18 cellular contexts compared by ENCODE assay signal in the genomic region with DNA sequence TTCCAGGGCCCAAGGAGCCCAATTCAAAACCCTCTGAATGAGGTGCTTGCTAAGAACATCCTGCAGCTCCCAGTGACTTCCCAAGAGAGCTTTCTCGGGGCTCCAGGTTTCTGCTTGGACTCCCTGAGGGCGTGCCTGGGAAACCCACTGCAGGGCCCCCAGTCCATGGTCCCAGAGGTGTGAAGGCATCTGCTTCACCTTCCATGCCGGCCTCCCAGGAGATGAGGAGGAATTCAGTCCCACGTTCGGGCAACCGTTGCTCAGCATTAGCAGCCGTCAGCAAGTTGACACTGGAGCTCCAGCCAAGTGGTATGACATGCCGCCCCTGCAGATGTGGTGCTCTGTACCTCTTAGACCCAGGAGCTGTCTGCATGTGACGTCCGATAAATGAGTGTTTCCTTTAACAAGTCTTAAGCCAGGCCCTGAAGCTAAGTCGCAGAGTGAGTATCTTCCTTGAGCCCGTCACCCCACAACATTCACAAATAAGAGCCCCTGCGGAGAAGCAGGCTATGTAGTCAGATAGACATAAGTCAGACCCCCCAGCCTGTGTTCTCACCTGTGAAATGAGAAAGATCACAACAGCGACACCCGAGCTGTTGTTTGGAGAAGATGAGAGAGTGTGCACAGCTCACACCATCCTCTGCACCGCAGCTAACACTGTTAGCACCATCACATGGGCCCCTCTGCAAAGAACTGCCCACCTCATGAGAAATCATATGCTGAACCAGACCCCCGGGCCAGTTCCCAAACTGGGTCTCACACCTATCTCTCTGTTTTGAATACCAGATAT.
A peak's percentile ranks its signal among the peaks of the same experiment; 100 is the strongest.
DNase-seq lines count a peak whose midpoint lies in the region; ATAC-seq and TF ChIP-seq lines count a peak whose summit lies in the region.
"Had no signal": no experiment of that assay in that cellular context is flagged by ENCODE, and none has a peak within 500 bp of the region (broad histone marks: within the 10 kb centered on the region; RNA-seq: fewer than 3 reads in every experiment).

No MANE protein-coding gene starts in this region.

- no peak for TF ChIP-seq CTCF in activated CD8-positive, alpha-beta T cell treated with anti-CD3 and anti-CD28 coated beads for 36 hours (IDR thresholded peaks at IDR 0.05)
- TF ChIP-seq CTCF in transverse colon (IDR thresholded peaks at IDR 0.05): no peak

- no peak for DNase-seq in activated naive CD4-positive, alpha-beta T cell treated with Interleukin-2 at 50 U/mL for 16 hours
- DNase-seq in activated CD8-positive, alpha-beta T cell treated with anti-CD3 and anti-CD28 coated beads for 36 hours: no peak
- DNase-seq in transverse colon (no peak), MG63 (no peak)
- no peak for DNase-seq in stimulated activated CD4-positive, alpha-beta T cell treated with anti-CD3 and anti-CD28 coated beads, Interleukin-4, amount 100 ng/mL, for 1 hour
- DNase-seq: activated naive CD4-positive, alpha-beta T cell treated with anti-CD3 and anti-CD28 coated beads for 36 hours; Caco-2; dorsolateral prefrontal cortex; midbrain; NCI-H2081 treated with DMSO at 0.1 percent for 48 hours; PC-9 had no signal

- POLR2A ChIA-PET in activated CD8-positive, alpha-beta T cell treated with anti-CD3 and anti-CD28 coated beads for 36 hours (lab: Charles Lee): interaction anchor here (1.1 kb wide), 1 partner anchor 24 kb away, joined by 4 read pairs; no protein-coding TSS in a partner anchor

- TF ChIP-seq POLR2A in transverse colon (IDR thresholded peaks at IDR 0.05): no peak

- peak; percentile 16 for ATAC-seq in HG02642 (IDR thresholded peaks at IDR 0.05; ENCODE audit: poor library complexity, unreplicated experiment)
- ATAC-seq in activated CD8-positive, alpha-beta T cell treated with anti-CD3 and anti-CD28 coated beads for 36 hours: no peak
- ATAC-seq in HG03469 (IDR thresholded peaks at IDR 0.05; ENCODE audit: unreplicated experiment): no peak

- peak overlapping the region; percentile 33 for H3K27ac Mint-ChIP-seq in activated naive CD4-positive, alpha-beta T cell treated with anti-CD3 and anti-CD28 coated beads, Interleukin-2, amount 50 U/mL, for 24 hours
- peak overlapping the region; percentile 4 for H3K27ac Mint-ChIP-seq in activated CD8-positive, alpha-beta T cell treated with anti-CD3 and anti-CD28 coated beads for 36 hours
- H3K27ac Mint-ChIP-seq: activated naive CD4-positive, alpha-beta T cell treated with anti-CD3 and anti-CD28 coated beads for 36 hours; type B pancreatic cell had no signal

- CTCF ChIA-PET in activated CD8-positive, alpha-beta T cell treated with anti-CD3 and anti-CD28 coated beads for 36 hours (lab: Charles Lee): interaction anchor here (1.4 to 4.6 kb wide), 5 partner anchors 10 to 233 kb away, joined by 3 to 109 read pairs (median 7); partner anchors contain the start of gene KATNAL1

- H3K4me3 ChIP-seq in transverse colon (no peak overlapping the region), MG63 (no peak overlapping the region)
- H3K4me3 ChIP-seq: dorsolateral prefrontal cortex, hepatocyte, PC-9, SK-N-MC had no signal

- no peak for TF ChIP-seq EP300 in transverse colon (IDR thresholded peaks at IDR 0.05; ENCODE audit: low read depth)

- H3K27me3 Mint-ChIP-seq in activated naive CD4-positive, alpha-beta T cell treated with anti-CD3 and anti-CD28 coated beads, Interleukin-2, amount 50 U/mL, for 24 hours: no peaks in the 10 kb centered on the region
- no peaks in the 10 kb centered on the region for H3K27me3 Mint-ChIP-seq in activated CD8-positive, alpha-beta T cell treated with anti-CD3 and anti-CD28 coated beads for 36 hours
- H3K27me3 Mint-ChIP-seq: brain had no signal

- H3K4me3 Mint-ChIP-seq in activated naive CD4-positive, alpha-beta T cell treated with anti-CD3 and anti-CD28 coated beads, Interleukin-2, amount 50 U/mL, for 24 hours: no peak overlapping the region
- H3K4me3 Mint-ChIP-seq in activated CD8-positive, alpha-beta T cell treated with anti-CD3 and anti-CD28 coated beads for 36 hours: no peak overlapping the region
- H3K4me3 Mint-ChIP-seq: activated naive CD4-positive, alpha-beta T cell treated with anti-CD3 and anti-CD28 coated beads for 36 hours; brain; type B pancreatic cell had no signal

- H3K4me1 ChIP-seq in transverse colon: no peaks in the 10 kb centered on the region
- H3K4me1 ChIP-seq: Caco-2 had no signal

- H3K36me3 ChIP-seq in transverse colon (no peaks in the 10 kb centered on the region), MG63 (no peaks in the 10 kb centered on the region)

- intact Hi-C loops in activated CD8-positive, alpha-beta T cell treated with anti-CD3 and anti-CD28 coated beads for 36 hours (cut with micrococcal nuclease): no loop called here
- intact Hi-C loops in transverse colon (cut with DNase I; ENCODE audit: low total_unique reads): no loop called here

- in situ Hi-C loops in transverse colon (cut with MboI; ENCODE audit: low pct_ligation_motif_present in 1 of 4, low pct_unique_long_range_greater_than_20kb in 1 of 4, low sequenced_read_pairs in 3 of 4): no loop called here

- 91% methylated on average over 17 of the region's 17 CpGs; no CpG with 5 or more reads in 1 of the 2 donors for WGBS in transverse colon (ENCODE audit: low coverage in 1 of 2), 2 donors

- H3K4me1 Mint-ChIP-seq in activated naive CD4-positive, alpha-beta T cell treated with anti-CD3 and anti-CD28 coated beads, Interleukin-2, amount 50 U/mL, for 24 hours: peaks cover 50% of the 10 kb centered on the region
- peaks cover 38% of the 10 kb centered on the region for H3K4me1 Mint-ChIP-seq in activated CD8-positive, alpha-beta T cell treated with anti-CD3 and anti-CD28 coated beads for 36 hours (ENCODE audit: low read depth)

- no peaks in the 10 kb centered on the region for H3K9me3 ChIP-seq in transverse colon
- H3K9me3 ChIP-seq in MG63: no peaks in the 10 kb centered on the region
- H3K9me3 ChIP-seq: Caco-2 had no signal

- peaks cover 3% of the 10 kb centered on the region for H3K27me3 ChIP-seq in transverse colon
- no peaks in the 10 kb centered on the region for H3K27me3 ChIP-seq in MG63
- H3K27me3 ChIP-seq: dorsolateral prefrontal cortex, hepatocyte had no signal

- no peaks in the 10 kb centered on the region for H3K9me3 Mint-ChIP-seq in activated naive CD4-positive, alpha-beta T cell treated with anti-CD3 and anti-CD28 coated beads, Interleukin-2, amount 50 U/mL, for 24 hours
- no peaks in the 10 kb centered on the region for H3K9me3 Mint-ChIP-seq in activated CD8-positive, alpha-beta T cell treated with anti-CD3 and anti-CD28 coated beads for 36 hours
- H3K9me3 Mint-ChIP-seq: activated naive CD4-positive, alpha-beta T cell treated with anti-CD3 and anti-CD28 coated beads for 36 hours; type B pancreatic cell had no signal

- H3K27ac ChIP-seq in transverse colon: no peak overlapping the region
- H3K27ac ChIP-seq: dorsolateral prefrontal cortex, hepatocyte, PC-9, SK-N-MC had no signal

- H3K36me3 Mint-ChIP-seq in activated naive CD4-positive, alpha-beta T cell treated with anti-CD3 and anti-CD28 coated beads, Interleukin-2, amount 50 U/mL, for 24 hours: peaks cover 1% of the 10 kb centered on the region
- no peaks in the 10 kb centered on the region for H3K36me3 Mint-ChIP-seq in activated CD8-positive, alpha-beta T cell treated with anti-CD3 and anti-CD28 coated beads for 36 hours (ENCODE audit: low read depth)
- H3K36me3 Mint-ChIP-seq: brain, type B pancreatic cell had no signal
